In the genomic region with DNA sequence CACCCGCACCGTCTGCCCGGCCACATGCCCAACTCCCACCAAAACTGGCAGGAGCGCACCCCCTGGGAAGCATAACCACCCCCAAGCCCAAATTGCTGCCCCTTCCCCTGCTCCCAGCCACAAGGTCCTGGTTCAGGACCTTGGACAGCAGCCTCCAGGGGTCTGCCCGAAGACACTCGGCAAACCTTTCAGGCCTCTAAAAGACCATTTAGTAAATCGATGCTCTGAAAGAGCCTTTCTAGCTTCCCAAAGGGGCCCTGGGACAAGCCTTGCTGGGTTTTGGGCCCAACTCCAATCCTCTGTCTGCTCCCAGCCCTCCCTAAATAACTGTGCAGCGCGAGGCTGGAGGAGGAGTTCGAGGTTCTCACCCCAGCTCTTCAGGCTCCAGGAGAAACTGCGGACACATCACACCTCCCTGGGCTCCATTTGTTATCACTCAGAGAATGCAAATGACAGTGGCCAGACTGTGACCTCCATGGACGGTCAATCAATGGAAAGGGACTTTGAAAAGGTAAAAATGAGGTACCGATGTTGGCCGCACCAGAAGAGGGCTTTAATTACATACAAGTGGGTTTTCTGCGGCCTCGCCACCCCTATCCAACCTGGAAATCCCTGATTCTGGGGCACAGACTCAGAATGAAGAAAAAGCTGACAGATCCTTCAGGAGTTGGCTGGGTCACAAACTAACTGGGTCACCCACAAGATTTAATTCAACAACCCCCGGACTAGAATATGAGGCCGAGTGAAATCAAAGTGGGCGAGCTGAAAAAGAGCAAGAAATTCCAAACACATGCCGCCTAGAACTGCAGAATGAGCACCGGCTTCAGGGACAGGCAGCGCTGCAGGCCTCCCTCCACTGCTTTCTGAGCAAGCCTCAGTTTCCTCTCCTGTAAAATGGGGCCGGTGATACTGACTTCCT, we compare ENCODE assay signal across 12 cellular contexts. TPM values are rescaled to one million over a fixed set of nuclear protein-coding genes. Genes with fewer than 3 reads are reported as not detected.
DNase-seq lines count a peak whose midpoint lies in the region; ATAC-seq and TF ChIP-seq lines count a peak whose summit lies in the region.
"Had no signal": no experiment of that assay in that cellular context is flagged by ENCODE, and none has a peak within 500 bp of the region (broad histone marks: within the 10 kb centered on the region; RNA-seq: fewer than 3 reads in every experiment).

No MANE protein-coding gene starts in this region.

- CTCF ChIA-PET in activated naive CD4-positive, alpha-beta T cell treated with anti-CD3 and anti-CD28 coated beads for 36 hours (lab: Charles Lee), result interaction anchor here (0.6 kb wide), 1 partner anchor 15 kb away, joined by 3 read pairs; no protein-coding TSS in a partner anchor

- H3K36me3 Mint-ChIP-seq in activated naive CD4-positive, alpha-beta T cell treated with anti-CD3 and anti-CD28 coated beads for 36 hours (ENCODE audit: low read depth), result no peaks in the 10 kb centered on the region
- H3K36me3 Mint-ChIP-seq: stimulated activated memory B cell treated with anti-CD40 and anti-IgM and Interleukin-4, amounts not matched to agents 10 μg/mL and 1 μg/mL and 100 μg/mL, for 72 hours had no signal

- ATAC-seq in GM19397 (IDR thresholded peaks at IDR 0.05; ENCODE audit: unreplicated experiment) (no peak), GM18861 (IDR thresholded peaks at IDR 0.05; ENCODE audit: unreplicated experiment) (no peak)
- ATAC-seq: stimulated activated memory B cell treated with anti-CD40 and anti-IgM and Interleukin-4, amounts not matched to agents 10 μg/mL and 1 μg/mL and 100 μg/mL, for 72 hours had no signal

- no peak for TF ChIP-seq POLR2A in erythroblast (IDR thresholded peaks at IDR 0.05; ENCODE audit: low read length)

- DNase-seq in activated naive CD4-positive, alpha-beta T cell treated with anti-CD3 and anti-CD28 coated beads for 36 hours, result peak; percentile 27
- no peak for DNase-seq in activated naive CD4-positive, alpha-beta T cell treated with Interleukin-2 at 50 U/mL for 16 hours
- DNase-seq in RPMI8226 (peak; percentile 55), erythroblast (lab: John Stamatoyannopoulos, UW) (peak; percentile 24 to 44), SW480 (ENCODE audit: low spot score) (no peak)
- peak; percentile 21 to 22 for DNase-seq in stimulated activated CD4-positive, alpha-beta T cell treated with anti-CD3 and anti-CD28 coated beads, Interleukin-2, amount 100 ng/mL, for 24 hours
- DNase-seq: AML-193, MV-4-11 had no signal

- H3K4me3 Mint-ChIP-seq in activated naive CD4-positive, alpha-beta T cell treated with anti-CD3 and anti-CD28 coated beads for 36 hours, result no peak overlapping the region
- H3K4me3 Mint-ChIP-seq: stimulated activated memory B cell treated with anti-CD40 and anti-IgM and Interleukin-4, amounts not matched to agents 10 μg/mL and 1 μg/mL and 100 μg/mL, for 72 hours had no signal

- H3K9me3 Mint-ChIP-seq in activated naive CD4-positive, alpha-beta T cell treated with anti-CD3 and anti-CD28 coated beads for 36 hours, result no peaks in the 10 kb centered on the region
- H3K9me3 Mint-ChIP-seq: stimulated activated memory B cell treated with anti-CD40 and anti-IgM and Interleukin-4, amounts not matched to agents 10 μg/mL and 1 μg/mL and 100 μg/mL, for 72 hours had no signal

- intact Hi-C loops in activated naive CD4-positive, alpha-beta T cell treated with anti-CD3 and anti-CD28 coated beads for 36 hours (cut with micrococcal nuclease), result loop anchor here (2.0 kb wide), 1 partner anchor 15 kb away; no protein-coding TSS in a partner anchor

- peaks cover 17% of the 10 kb centered on the region for H3K27me3 Mint-ChIP-seq in activated naive CD4-positive, alpha-beta T cell treated with anti-CD3 and anti-CD28 coated beads for 36 hours (ENCODE audit: low read depth)

- H3K27ac Mint-ChIP-seq in activated naive CD4-positive, alpha-beta T cell treated with anti-CD3 and anti-CD28 coated beads for 36 hours, result no peak overlapping the region
- H3K27ac Mint-ChIP-seq: stimulated activated memory B cell treated with anti-CD40 and anti-IgM and Interleukin-4, amounts not matched to agents 10 μg/mL and 1 μg/mL and 100 μg/mL, for 72 hours had no signal

- H3K4me1 Mint-ChIP-seq in activated naive CD4-positive, alpha-beta T cell treated with anti-CD3 and anti-CD28 coated beads for 36 hours (ENCODE audit: low read depth), result no peaks in the 10 kb centered on the region
- H3K4me1 Mint-ChIP-seq: stimulated activated memory B cell treated with anti-CD40 and anti-IgM and Interleukin-4, amounts not matched to agents 10 μg/mL and 1 μg/mL and 100 μg/mL, for 72 hours had no signal

RNA-seq across cellular contexts. Expression of a gene that starts 30.2 kb away (rescaled TPM):
- total RNA-seq in activated naive CD4-positive, alpha-beta T cell treated with anti-CD3 and anti-CD28 coated beads for 36 hours, result under 1 TPM in 1 of 2 experiments, not detected in 1; 0.27 TPM
- total RNA-seq: adrenal gland had no signal

Comparison
In these comparisons a context has a peak if more than half of its experiments do, and no peak if none do; other contexts are left out.
1. DNase-seq: peak in activated naive CD4-positive, alpha-beta T cell treated with anti-CD3 and anti-CD28 coated beads for 36 hours (single experiment), RPMI8226 (single experiment), erythroblast (2 of 2) and stimulated activated CD4-positive, alpha-beta T cell treated with anti-CD3 and anti-CD28 coated beads, Interleukin-2, amount 100 ng/mL, for 24 hours (2 of 2); none in activated naive CD4-positive, alpha-beta T cell treated with Interleukin-2 at 50 U/mL for 16 hours (single experiment) and SW480 (single experiment).